10 cellular contexts compared by ENCODE assay signal in the genomic region with DNA sequence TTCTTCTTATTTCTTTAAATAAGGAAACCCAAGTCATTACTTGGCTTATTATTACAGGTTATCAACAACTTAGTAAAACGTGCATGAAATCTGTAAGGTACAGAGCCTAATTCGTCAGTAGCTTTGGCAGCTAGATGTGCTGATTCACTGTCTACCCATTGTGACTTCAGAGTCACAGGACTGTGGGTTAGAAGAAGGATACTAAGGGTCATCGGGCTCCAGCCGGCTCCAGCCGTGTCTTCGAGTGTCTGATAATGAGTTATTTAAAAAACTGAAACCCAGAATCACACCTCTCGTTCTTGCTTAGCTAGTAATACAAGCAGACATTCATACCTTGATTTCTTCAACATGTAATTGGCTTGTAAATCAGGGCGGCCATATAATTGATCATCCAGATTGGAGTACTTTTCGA.
DNase-seq lines count a peak whose midpoint lies in the region; ATAC-seq and TF ChIP-seq lines count a peak whose summit lies in the region.
"Had no signal": no experiment of that assay in that cellular context is flagged by ENCODE, and none has a peak within 500 bp of the region (broad histone marks: within the 10 kb centered on the region; RNA-seq: fewer than 3 reads in every experiment).

No MANE protein-coding gene starts in this region.

- DNase-seq in HCT116 (ENCODE audit: low read depth, low spot score) (no peak), hippocampal formation (lab: John Stamatoyannopoulos, UW) (peak; percentile 50 to 51), SIG-M5 (lab: John Stamatoyannopoulos, UW) (no peak), KBM-7 (no peak), NCI-H187 (lab: John Stamatoyannopoulos, UW) (no peak)
- DNase-seq in activated T-cell treated with anti-CD3 and anti-CD28 coated beads, Interleukin-2, amount 50 U/mL, for 1 hour, result no peak
- DNase-seq: NCI-H1092 treated with DMSO at 0.1 percent for 48 hours had no signal

- no peak overlapping the region for H3K27ac ChIP-seq in HCT116 (ENCODE audit: low read depth, low read length)
- peak overlapping the region; percentile 77 for H3K27ac ChIP-seq in angular gyrus (ENCODE audit: low read depth, low read length)
- peak overlapping the region; percentile 66 for H3K27ac ChIP-seq in skeletal muscle tissue (ENCODE audit: low read depth, low read length)
- H3K27ac ChIP-seq: neutrophil had no signal

- H3K4me3 ChIP-seq in HCT116 (replicated peaks in 1 of 2; ENCODE audit: low read depth in 1 of 2, low read length in 2 of 2) (no peak overlapping the region), skeletal muscle tissue (ENCODE audit: low read length in 3 of 3) (peak overlapping the region in 2 of 3 donors; percentile 10 to 36)

- H3K27me3 ChIP-seq in HCT116 (ENCODE audit: insufficient read depth, low read length) (no peaks in the 10 kb centered on the region), skeletal muscle tissue (ENCODE audit: control insufficient read depth in 3 of 3, insufficient read depth in 3 of 3, low read length in 3 of 3) (no peaks in the 10 kb centered on the region)
- H3K27me3 ChIP-seq: neutrophil had no signal

- H3K36me3 ChIP-seq in HCT116 (ENCODE audit: control insufficient read depth in 1 of 2, insufficient read depth in 2 of 2, low read length in 2 of 2) (no peaks in the 10 kb centered on the region), skeletal muscle tissue (ENCODE audit: control insufficient read depth in 3 of 3, insufficient read depth in 3 of 3, low read length in 3 of 3) (no peaks in the 10 kb centered on the region)
- H3K36me3 ChIP-seq: neutrophil had no signal

- in situ Hi-C loops in KBM-7 (cut with MboI; ENCODE audit: low pct_unique_long_range_greater_than_20kb, low sequenced_read_pairs), result no loop called here

- intact Hi-C loops in HCT116 (cut with micrococcal nuclease), result no loop called here

- no peaks in the 10 kb centered on the region for H3K9me2 ChIP-seq in HCT116 (ENCODE audit: insufficient read depth)

- TF ChIP-seq POLR2A in HCT116 (IDR thresholded peaks at IDR 0.05; ENCODE audit: borderline replicate concordance, extremely low read depth, insufficient read depth, insufficient read length), result no peak

- H3K9me3 ChIP-seq in HCT116 (ENCODE audit: control insufficient read depth in 1 of 2, insufficient read depth in 1 of 2, low read depth in 1 of 2, low read length in 2 of 2) (no peaks in the 10 kb centered on the region), skeletal muscle tissue (ENCODE audit: control insufficient read depth in 3 of 3, low read length in 3 of 3) (peaks cover 0 to 2% (median 0%) of the 10 kb centered on the region in 3 donors)
- H3K9me3 ChIP-seq: neutrophil had no signal

- H3K9ac ChIP-seq in HCT116 (ENCODE audit: low read length) (no peak overlapping the region), skeletal muscle tissue (ENCODE audit: low read depth in 1 of 3, low read length in 3 of 3) (peak overlapping the region in 2 of 3 donors; percentile 3 to 15)

- peak overlapping the region; percentile 18; the same call in 1 of the 2 replicates for H3K4me2 ChIP-seq in HCT116 (ENCODE audit: low read length)

- no TSS peak for BruUV-seq in HCT116 (replicated peaks; lab: Mats Ljungman, UMichigan)

- no peak for TF ChIP-seq RAD21 in HCT116 (IDR thresholded peaks at IDR 0.05; ENCODE audit: low read depth)

- CTCF ChIA-PET in HCT116 (lab: Charles Lee), result no interaction called here

- no peak for TF ChIP-seq CTCF in HCT116 (IDR thresholded peaks at IDR 0.05 in 2 of 3, conservative IDR thresholded peaks at IDR 0.05 in 1 of 3; ENCODE audit: borderline replicate concordance in 1 of 3, insufficient read depth in 1 of 3, low read depth in 2 of 3, low read length in 2 of 3)

- peaks cover 14% of the 10 kb centered on the region for H3K79me2 ChIP-seq in HCT116 (ENCODE audit: insufficient read depth, low read length)

- POLR2A ChIA-PET in HCT116 (lab: Charles Lee), result no interaction called here

- ATAC-seq in HCT116, result peak; percentile 36; the same call in 1 of the 2 replicates

- H4K20me1 ChIP-seq in HCT116 (ENCODE audit: insufficient read depth), result no peaks in the 10 kb centered on the region

- RAD21 ChIA-PET in HCT116 (lab: Charles Lee; ENCODE audit: low non-redundant PET in 1 of 2, low total read pairs in 2 of 2, uncharacterized antibody in 2 of 2, unreplicated experiment in 2 of 2), result no interaction called here

- no peak overlapping the region for H2AFZ ChIP-seq in HCT116 (ENCODE audit: low read depth, low read length, poor library complexity, severe bottlenecking)

- H3K4me1 ChIP-seq in HCT116 (ENCODE audit: control insufficient read depth in 1 of 2, insufficient read depth in 2 of 2, low read length in 2 of 2) (peaks cover 0 to 44% of the 10 kb centered on the region in 2 experiments; a peak in 2 of 4 replicates), skeletal muscle tissue (ENCODE audit: control insufficient read depth in 3 of 3, insufficient read depth in 3 of 3, low read length in 3 of 3) (peaks cover 0 to 9% (median 2%) of the 10 kb centered on the region in 3 donors)

TF ChIP-seq in HCT116, 20 proteins besides CTCF, POLR2A, EP300 and RAD21:
- TF ChIP-seq CEBPB (IDR thresholded peaks at IDR 0.05; ENCODE audit: low read depth) (no peak), EZH2phosphoT487 (IDR thresholded peaks at IDR 0.05; ENCODE audit: borderline replicate concordance) (no peak), FOSL1 (IDR thresholded peaks at IDR 0.05; ENCODE audit: low read depth) (no peak), EGR1 (IDR thresholded peaks at IDR 0.05; ENCODE audit: low read depth) (no peak), SRF (IDR thresholded peaks at IDR 0.05; ENCODE audit: low read depth) (no peak), TCF7L2 (IDR thresholded peaks at IDR 0.05; ENCODE audit: borderline replicate concordance, extremely low read depth, insufficient read depth, insufficient read length) (no peak)
- TF ChIP-seq, protein P1, sequence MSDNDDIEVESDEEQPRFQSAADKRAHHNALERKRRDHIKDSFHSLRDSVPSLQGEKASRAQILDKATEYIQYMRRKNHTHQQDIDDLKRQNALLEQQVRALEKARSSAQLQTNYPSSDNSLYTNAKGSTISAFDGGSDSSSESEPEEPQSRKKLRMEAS (IDR thresholded peaks at IDR 0.05), result no peak

Comparison
In these comparisons a context has a peak if more than half of its experiments do, and no peak if none do; other contexts are left out.
1. DNase-seq: peak in hippocampal formation (2 of 2); none in HCT116 (single experiment), activated T-cell treated with anti-CD3 and anti-CD28 coated beads, Interleukin-2, amount 50 U/mL, for 1 hour (single experiment), SIG-M5 (single experiment), KBM-7 (single experiment) and NCI-H187 (0 of 2).
2. H3K4me3 ChIP-seq: peak in skeletal muscle tissue (2 of 3); none in HCT116 (0 of 2).